ENCODE assay signal across 8 cellular contexts in the genomic region with DNA sequence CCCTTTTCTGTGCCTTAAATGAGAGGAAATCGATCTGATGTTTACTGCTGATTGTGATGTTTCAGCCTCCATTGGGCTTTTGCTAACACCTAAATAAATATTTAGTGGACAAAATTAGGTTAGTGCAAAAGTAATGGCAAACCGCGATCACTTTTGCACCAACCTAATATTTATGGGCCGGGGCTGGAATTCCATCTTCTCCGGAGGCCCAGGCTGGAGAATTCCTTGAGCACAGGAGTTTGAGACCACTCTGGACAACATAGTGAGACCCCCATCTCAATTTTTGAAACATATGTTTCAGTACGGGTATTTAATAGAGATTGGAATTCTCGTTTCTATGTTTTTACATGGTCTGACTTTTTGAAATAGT. TPM values are rescaled to one million over a fixed set of nuclear protein-coding genes. Genes with fewer than 3 reads are reported as not detected.
DNase-seq lines count a peak whose midpoint lies in the region; ATAC-seq and TF ChIP-seq lines count a peak whose summit lies in the region.

No MANE protein-coding gene starts in this region.

- CTCF ChIA-PET in PC-9 (lab: Charles Lee): interaction anchor here (0.9 kb wide), 1 partner anchor 122 kb away, joined by 4 read pairs; no protein-coding TSS in a partner anchor

- peak overlapping the region; percentile 67 for H3K27ac ChIP-seq in PC-9

- peaks cover 8 to 9% of the 10 kb centered on the region in 2 donors for H3K4me1 Mint-ChIP-seq in effector memory CD8-positive, alpha-beta T cell (ENCODE audit: low read depth in 2 of 2)
- peaks cover 9 to 10% of the 10 kb centered on the region in 2 donors for H3K4me1 Mint-ChIP-seq in natural killer cell treated with Interleukin-12 subunit alpha and Interleukin-12 subunit beta and Interleukin-15 and Interleukin-18, amount 100 ng/mL, for 72 hours (ENCODE audit: low read depth in 2 of 2)

- H3K79me2 ChIP-seq in PC-9 (ENCODE audit: low read depth): peaks cover 9% of the 10 kb centered on the region; the same call in 1 of the 2 replicates

- peaks cover 36% of the 10 kb centered on the region for H3K36me3 Mint-ChIP-seq in effector memory CD8-positive, alpha-beta T cell (ENCODE audit: insufficient read depth)
- peaks cover 57% of the 10 kb centered on the region for H3K36me3 Mint-ChIP-seq in natural killer cell treated with Interleukin-12 subunit alpha and Interleukin-12 subunit beta and Interleukin-15 and Interleukin-18, amount 100 ng/mL, for 72 hours

- no peaks in the 10 kb centered on the region for H3K27me3 ChIP-seq in PC-9 (ENCODE audit: insufficient read depth, low read depth)

- H3K36me3 ChIP-seq in PC-9 (ENCODE audit: low read depth): peaks cover 14% of the 10 kb centered on the region; the same call in 1 of the 2 replicates

- H3K4me3 ChIP-seq in AG09309 (ENCODE audit: control insufficient read depth, low read depth, low read length): peak overlapping the region; percentile 76
- H3K4me3 ChIP-seq in PC-9: peak overlapping the region; percentile 78

- peak overlapping the region; percentile 99 for H2AFZ ChIP-seq in PC-9

- ATAC-seq in effector memory CD8-positive, alpha-beta T cell (replicated peaks): no peak
- no peak for ATAC-seq in natural killer cell treated with Interleukin-12 subunit alpha and Interleukin-12 subunit beta and Interleukin-15 and Interleukin-18, amount 100 ng/mL, for 72 hours

- no peaks in the 10 kb centered on the region for H3F3A ChIP-seq in PC-9 (ENCODE audit: insufficient read depth, low read depth)

- H3K4me2 ChIP-seq in PC-9: peak overlapping the region; percentile 79

- H3K9me3 ChIP-seq in PC-9 (ENCODE audit: insufficient read depth, low read depth): peaks cover 43% of the 10 kb centered on the region

- peak overlapping the region; percentile 96 to 100 for H3K27ac Mint-ChIP-seq in effector memory CD8-positive, alpha-beta T cell
- H3K27ac Mint-ChIP-seq in natural killer cell treated with Interleukin-12 subunit alpha and Interleukin-12 subunit beta and Interleukin-15 and Interleukin-18, amount 100 ng/mL, for 72 hours: peak overlapping the region; percentile 97

- H3K27me3 Mint-ChIP-seq in effector memory CD8-positive, alpha-beta T cell: no peaks in the 10 kb centered on the region
- H3K27me3 Mint-ChIP-seq in natural killer cell treated with Interleukin-12 subunit alpha and Interleukin-12 subunit beta and Interleukin-15 and Interleukin-18, amount 100 ng/mL, for 72 hours: no peaks in the 10 kb centered on the region

- intact Hi-C loops in PC-9 (cut with micrococcal nuclease; ENCODE audit: unreplicated experiment): no loop called here

- TF ChIP-seq CTCF in AG09309 (IDR thresholded peaks at IDR 0.05; ENCODE audit: control insufficient read depth, insufficient read depth, low read depth, low read length, missing control alignments) (no peak), PC-9 (conservative IDR thresholded peaks at IDR 0.05) (no peak)

- 0 out of 2 replicates have a peak, but pooled peaks cover 8% of the 10 kb centered on the region for H3K4me1 ChIP-seq in PC-9 (replicated peaks; ENCODE audit: insufficient read depth)

- no peaks in the 10 kb centered on the region for H3K9me2 ChIP-seq in PC-9 (ENCODE audit: insufficient read depth)

- no peaks in the 10 kb centered on the region for H4K20me1 ChIP-seq in PC-9 (ENCODE audit: insufficient read depth)

- POLR2A ChIA-PET in PC-9 (lab: Charles Lee; ENCODE audit: unreplicated experiment): no interaction called here

- DNase-seq in AG09309 (ENCODE audit: low read depth) (no peak), PC-9 (no peak), mesenteric fat pad (ENCODE audit: low spot score) (no peak), dedifferentiated amniotic fluid mesenchymal stem cell (ENCODE audit: extremely low spot score) (no peak), CD1c-positive myeloid dendritic cell (ENCODE audit: extremely low spot score) (no peak), DMS79 (lab: John Stamatoyannopoulos, UW) (no peak)
- no peak for DNase-seq in effector memory CD8-positive, alpha-beta T cell
- DNase-seq in natural killer cell treated with Interleukin-12 subunit alpha and Interleukin-12 subunit beta and Interleukin-15 and Interleukin-18, amount 100 ng/mL, for 72 hours (ENCODE audit: low spot score): no peak

- no TSS peak for BruUV-seq in PC-9 (replicated peaks; lab: Mats Ljungman, UMichigan)

- peak overlapping the region; percentile 90 to 97 for H3K4me3 Mint-ChIP-seq in effector memory CD8-positive, alpha-beta T cell
- H3K4me3 Mint-ChIP-seq in natural killer cell treated with Interleukin-12 subunit alpha and Interleukin-12 subunit beta and Interleukin-15 and Interleukin-18, amount 100 ng/mL, for 72 hours: peak overlapping the region; percentile 97

- peaks cover 6 to 10% of the 10 kb centered on the region in 2 donors for H3K9me3 Mint-ChIP-seq in effector memory CD8-positive, alpha-beta T cell
- H3K9me3 Mint-ChIP-seq in natural killer cell treated with Interleukin-12 subunit alpha and Interleukin-12 subunit beta and Interleukin-15 and Interleukin-18, amount 100 ng/mL, for 72 hours: peaks cover 17% of the 10 kb centered on the region

RNA-seq across cellular contexts. Expression of gene ZNF880, which starts 0.6 kb away (rescaled TPM):
- total RNA-seq in PC-9 (2021) (20.8 and 27.3 TPM in 2 replicates), mesenteric fat pad (13.6 TPM)
- total RNA-seq in natural killer cell treated with Interleukin-12 subunit alpha and Interleukin-12 subunit beta and Interleukin-15 and Interleukin-18, amount 100 ng/mL, for 72 hours: 10 to 100 TPM in 1 of 2 donors, 1 to 10 TPM in 1; 6.1 to 13.7 TPM

RNA-seq across cellular contexts. Expression of gene ZNF528, which starts 27.3 kb away (rescaled TPM):
- 24.0 and 32.6 TPM in 2 replicates for total RNA-seq in PC-9 (2021)
- total RNA-seq in natural killer cell treated with Interleukin-12 subunit alpha and Interleukin-12 subunit beta and Interleukin-15 and Interleukin-18, amount 100 ng/mL, for 72 hours: 10 to 100 TPM in 1 of 2 donors, 1 to 10 TPM in 1; 8.3 to 12.6 TPM
- total RNA-seq in mesenteric fat pad: 11.0 TPM

RNA-seq across cellular contexts. Expression of gene ZNF610, which starts 34.3 kb away (rescaled TPM):
- total RNA-seq in PC-9 (2021) (1.8 and 2.6 TPM in 2 replicates), mesenteric fat pad (1.1 TPM)
- total RNA-seq in natural killer cell treated with Interleukin-12 subunit alpha and Interleukin-12 subunit beta and Interleukin-15 and Interleukin-18, amount 100 ng/mL, for 72 hours: under 1 TPM; 0.36 to 0.74 TPM

RNA-seq across cellular contexts. Expression of gene ZNF534, which starts 58.6 kb away (rescaled TPM):
- total RNA-seq in PC-9 (2021) (not detected in 2 replicates), mesenteric fat pad (not detected)
- not detected for total RNA-seq in natural killer cell treated with Interleukin-12 subunit alpha and Interleukin-12 subunit beta and Interleukin-15 and Interleukin-18, amount 100 ng/mL, for 72 hours
